ENCODE assay signal across 22 cellular contexts in genomic region chr14:99795046-99795445, GRCh38. TPM values are rescaled to one million over a fixed set of nuclear protein-coding genes. Genes with fewer than 3 reads are reported as not detected.
A peak's percentile ranks its signal among the peaks of the same experiment; 100 is the strongest.
DNase-seq lines count a peak whose midpoint lies in the region; ATAC-seq and TF ChIP-seq lines count a peak whose summit lies in the region.
"Had no signal": no experiment of that assay in that cellular context is flagged by ENCODE, and none has a peak within 500 bp of the region (broad histone marks: within the 10 kb centered on the region; RNA-seq: fewer than 3 reads in every experiment).

No MANE protein-coding gene starts in this region.

- H3K4me1 ChIP-seq in fibroblast of lung (ENCODE audit: control insufficient read depth, extremely low read depth, insufficient read depth, low read length) (peaks cover 2% of the 10 kb centered on the region), aorta (ENCODE audit: control insufficient read depth in 1 of 2, insufficient read depth in 2 of 2, low read length in 2 of 2) (no peaks in the 10 kb centered on the region)
- H3K4me1 ChIP-seq: colonic mucosa had no signal

- intact Hi-C loops in aorta (cut with DNase I): loop anchor here in 1 of 2 donors (5.0 kb wide), 1 partner anchor 92 kb away; no protein-coding TSS in a partner anchor

- H3K4me3 ChIP-seq in WERI-Rb-1 (ENCODE audit: low read depth, low read length) (peak overlapping the region; percentile 92; the same call in 1 of the 2 replicates), fibroblast of lung (replicated peaks in 1 of 4; ENCODE audit: control extremely low read depth in 1 of 4, insufficient read depth in 1 of 4, low read depth in 3 of 4, low read length in 4 of 4) (no peak overlapping the region), aorta (ENCODE audit: low read length in 2 of 2) (no peak overlapping the region)
- H3K4me3 ChIP-seq: BLaER1, colonic mucosa, gastrocnemius medialis, uterus had no signal

- H3K27ac ChIP-seq in WERI-Rb-1 (no peak overlapping the region), fibroblast of lung (ENCODE audit: insufficient read depth, low read length) (no peak overlapping the region), aorta (ENCODE audit: low read depth in 1 of 2, low read length in 2 of 2) (no peak overlapping the region)
- H3K27ac ChIP-seq: BLaER1, colonic mucosa, gastrocnemius medialis, skin epidermis had no signal

- peaks cover 18% of the 10 kb centered on the region for H3K27me3 Mint-ChIP-seq in progenitor cell of endocrine pancreas

- 33 to 38% methylated on average over 4 of the region's 4 CpGs for WGBS in aorta, 2 donors

- DNase-seq in HEK293T (ENCODE audit: extremely low spot score): no peak
- DNase-seq in WERI-Rb-1: no peak
- DNase-seq in fibroblast of lung (ENCODE audit: low read depth in 2 of 2): no peak
- DNase-seq in progenitor cell of endocrine pancreas (ENCODE audit: low spot score, unreplicated experiment): no peak
- no peak for DNase-seq in aorta
- DNase-seq in NCI-H2107 treated with DMSO at 0.1 percent for 48 hours (lab: John Stamatoyannopoulos, UW; ENCODE audit: unreplicated experiment): no peak
- DNase-seq: activated CD4-positive, CD25-positive, alpha-beta regulatory T cell treated with anti-CD3 and anti-CD28 coated beads, Interleukin-2, amount 50 U/mL, for 72 hours; activated gamma-delta T cell treated with Interleukin-2 at 50 U/mL for 16 hours; anterior cingulate cortex; colonic mucosa; gastrocnemius medialis; NCI-H1417; NCI-H69; SIG-M5; stimulated activated CD4-positive, alpha-beta T cell treated with anti-CD3 and anti-CD28 coated beads, Interleukin-4, amount 100 ng/mL, for 24 hours; uterus had no signal

- CTCF ChIA-PET in HEK293T (lab: Yijun Ruan, JAX): no interaction called here

- H3K36me3 Mint-ChIP-seq in progenitor cell of endocrine pancreas (ENCODE audit: insufficient read depth): peaks cover 4% of the 10 kb centered on the region

- H3K27ac Mint-ChIP-seq in progenitor cell of endocrine pancreas: no peak overlapping the region
- H3K27ac Mint-ChIP-seq: T-helper 2 cell treated with Interferon-gamma antibody and Interleukin-4, amounts not matched to agents 5 μg/mL and 100 μg/mL, for 36 hours had no signal

- peak overlapping the region; percentile 32 for H3K4me2 ChIP-seq in fibroblast of lung (ENCODE audit: extremely low read depth, insufficient read depth, low read length)
- H3K4me2 ChIP-seq: BLaER1 had no signal

- H3K9me3 ChIP-seq in WERI-Rb-1 (ENCODE audit: severe bottlenecking) (no peaks in the 10 kb centered on the region), fibroblast of lung (ENCODE audit: control insufficient read depth, insufficient read depth, low read depth, low read length) (no peaks in the 10 kb centered on the region), aorta (ENCODE audit: control insufficient read depth, low read length) (no peaks in the 10 kb centered on the region)
- H3K9me3 ChIP-seq: colonic mucosa, gastrocnemius medialis, uterus had no signal

- H3K27me3 ChIP-seq in WERI-Rb-1 (ENCODE audit: insufficient read depth, low read depth, severe bottlenecking) (no peaks in the 10 kb centered on the region), fibroblast of lung (ENCODE audit: control insufficient read depth, insufficient read depth, low read length) (no peaks in the 10 kb centered on the region), aorta (ENCODE audit: control insufficient read depth in 1 of 2, insufficient read depth in 2 of 2, low read length in 1 of 2) (no peaks in the 10 kb centered on the region)
- H3K27me3 ChIP-seq: gastrocnemius medialis, uterus had no signal

- no peak for ATAC-seq in aorta (ENCODE audit: low FRiP score)
- ATAC-seq in HG03280 (IDR thresholded peaks at IDR 0.05; ENCODE audit: unreplicated experiment): no peak
- ATAC-seq: gastrocnemius medialis, left lobe of liver had no signal

- no peak overlapping the region for H2AFZ ChIP-seq in fibroblast of lung (ENCODE audit: low read length)

- peaks cover 5% of the 10 kb centered on the region for H3K79me2 ChIP-seq in fibroblast of lung (ENCODE audit: control insufficient read depth, insufficient read depth, low read length)

- H3K36me3 ChIP-seq in WERI-Rb-1 (no peaks in the 10 kb centered on the region; the same call in 1 of the 2 replicates), fibroblast of lung (ENCODE audit: control insufficient read depth, insufficient read depth, low read length) (no peaks in the 10 kb centered on the region), aorta (ENCODE audit: control insufficient read depth in 1 of 2, insufficient read depth in 2 of 2, low read length in 1 of 2) (no peaks in the 10 kb centered on the region)
- H3K36me3 ChIP-seq: BLaER1, colonic mucosa, gastrocnemius medialis, uterus had no signal

- POLR2A ChIA-PET in HEK293T (lab: Yijun Ruan, JAX): no interaction called here

- no peaks in the 10 kb centered on the region for H4K20me1 ChIP-seq in fibroblast of lung (ENCODE audit: control insufficient read depth, extremely low read depth, insufficient read depth, low read length)
- H4K20me1 ChIP-seq: BLaER1 had no signal

- H3K4me3 Mint-ChIP-seq in progenitor cell of endocrine pancreas (ENCODE audit: low read depth): peak overlapping the region; percentile 79
- H3K4me3 Mint-ChIP-seq: T-helper 2 cell treated with Interferon-gamma antibody and Interleukin-4, amounts not matched to agents 5 μg/mL and 100 μg/mL, for 36 hours had no signal

- H3K4me1 Mint-ChIP-seq in progenitor cell of endocrine pancreas (ENCODE audit: low read depth): peaks cover 16% of the 10 kb centered on the region

- peaks cover 4% of the 10 kb centered on the region for H3K9me3 Mint-ChIP-seq in progenitor cell of endocrine pancreas (ENCODE audit: low read depth)
- H3K9me3 Mint-ChIP-seq: T-helper 2 cell treated with Interferon-gamma antibody and Interleukin-4, amounts not matched to agents 5 μg/mL and 100 μg/mL, for 36 hours had no signal

- no peak overlapping the region for H3K9ac ChIP-seq in fibroblast of lung (ENCODE audit: insufficient read depth, low read length)
- H3K9ac ChIP-seq: BLaER1 had no signal

- TF ChIP-seq CTCF in WERI-Rb-1 (IDR thresholded peaks at IDR 0.05; ENCODE audit: low read depth, low read length) (no peak), fibroblast of lung (conservative IDR thresholded peaks at IDR 0.05 in 1 of 2, IDR thresholded peaks at IDR 0.05 in 1 of 2; ENCODE audit: low read depth in 1 of 2, low read length in 2 of 2) (no peak), progenitor cell of endocrine pancreas (IDR thresholded peaks at IDR 0.05; ENCODE audit: unreplicated experiment) (no peak)

TF ChIP-seq in HEK293T, 16 proteins besides CTCF, POLR2A, EP300 and RAD21:
- TF ChIP-seq PKNOX1 (IDR thresholded peaks at IDR 0.05) (0 out of 2 replicates have a peak, but pooled peaks have one; percentile 12), L3MBTL2 (conservative IDR thresholded peaks at IDR 0.05) (no peak)

RNA-seq across cellular contexts. Expression of gene EML1, which starts 1.8 kb away (rescaled TPM):
- 36.2 and 74.5 TPM in 2 replicates for total RNA-seq in fibroblast of lung
- polyA plus RNA-seq in fibroblast of lung: 22.4 and 25.5 TPM in 2 replicates
- 21.6 and 24.6 TPM in 2 replicates for polyA plus RNA-seq in fibroblast of lung (2012)
- polyA minus RNA-seq in fibroblast of lung (ENCODE audit: low replicate concordance): 33.5 and 66.1 TPM in 2 replicates
- total RNA-seq in progenitor cell of endocrine pancreas: 34.9 and 42.6 TPM in 2 replicates
- 10 to 100 TPM; 45.9 to 62.0 TPM for total RNA-seq in aorta
- polyA plus RNA-seq in aorta: 10 to 100 TPM in 1 of 2 donors, 1 to 10 TPM in 1; 4.8 to 27.4 TPM
- total RNA-seq: OCI-LY7 had no signal
